ENCODE assay signal across 8 cellular contexts in genomic region chrX:80807606-80808159, GRCh38. TPM values are rescaled to one million over a fixed set of nuclear protein-coding genes. Genes with fewer than 3 reads are reported as not detected.
A peak's percentile ranks its signal among the peaks of the same experiment; 100 is the strongest.
DNase-seq lines count a peak whose midpoint lies in the region; ATAC-seq and TF ChIP-seq lines count a peak whose summit lies in the region.

No MANE protein-coding gene starts in this region.

- no peaks in the 10 kb centered on the region for H3K27me3 Mint-ChIP-seq in stimulated activated naive CD8-positive, alpha-beta T cell treated with anti-CD3 and anti-CD28 coated beads, Interleukin-15, Interleukin-2, amounts not matched to agents 100 ng/mL and 50 ng/mL, for 24 hours
- peaks cover 3% of the 10 kb centered on the region for H3K27me3 Mint-ChIP-seq in activated T-helper 1 cell treated with anti-CD3 and anti-CD28 coated beads, Interleukin-12 subunit alpha, Interleukin-12 subunit beta, Interleukin-2, Interleukin-4 antibody, amounts not matched to agents 30 ng/mL and 10 ng/mL and 1 ng/mL, durations not matched to agents 14 hours and 24 hours and 36 hours (ENCODE audit: insufficient read depth)

- H3K9me3 ChIP-seq in stomach, result no peaks in the 10 kb centered on the region

- H3K9me3 Mint-ChIP-seq in stimulated activated naive CD8-positive, alpha-beta T cell treated with anti-CD3 and anti-CD28 coated beads, Interleukin-15, Interleukin-2, amounts not matched to agents 100 ng/mL and 50 ng/mL, for 24 hours, result no peaks in the 10 kb centered on the region
- H3K9me3 Mint-ChIP-seq in activated T-helper 1 cell treated with anti-CD3 and anti-CD28 coated beads, Interleukin-12 subunit alpha, Interleukin-12 subunit beta, Interleukin-2, Interleukin-4 antibody, amounts not matched to agents 30 ng/mL and 10 ng/mL and 1 ng/mL, durations not matched to agents 14 hours and 24 hours and 36 hours, result no peaks in the 10 kb centered on the region

- intact Hi-C loops in activated T-helper 1 cell treated with anti-CD3 and anti-CD28 coated beads, Interleukin-12 subunit alpha, Interleukin-12 subunit beta, Interleukin-2, Interleukin-4 antibody, amounts not matched to agents 30 ng/mL and 10 ng/mL and 1 ng/mL, durations not matched to agents 14 hours and 24 hours and 36 hours (cut with micrococcal nuclease), result loop anchor here (1.0 to 10.0 kb wide), 3 partner anchors 123 to 394 kb away; partner anchors contain the start of gene HMGN5
- intact Hi-C loops in stomach (cut with DNase I; ENCODE audit: low total_unique reads), result no loop called here

- 2 to 45% (median 18%) methylated on average over 13 to 15 of the region's 15 CpGs for WGBS in stomach, 5 donors

- H3K27me3 ChIP-seq in stomach, result no peaks in the 10 kb centered on the region

- no peak for DNase-seq in stimulated activated naive CD8-positive, alpha-beta T cell treated with anti-CD3 and anti-CD28 coated beads, Interleukin-15, Interleukin-2, amounts not matched to agents 100 U/mL and 50 U/mL, for 24 hours
- no peak for DNase-seq in activated T-helper 1 cell treated with anti-CD3 and anti-CD28 coated beads, Interleukin-12 subunit alpha, Interleukin-12 subunit beta, Interleukin-2, Interleukin-4 antibody, amounts not matched to agents 30 ng/mL and 10 ng/mL and 1 ng/mL, durations not matched to agents 14 hours and 24 hours and 36 hours (ENCODE audit: low spot score)
- DNase-seq in iPS-NIHi11 (ENCODE audit: low spot score), result peak; percentile 61
- no peak for DNase-seq in stomach
- no peak for DNase-seq in amniotic stem cell (lab: John Stamatoyannopoulos, UW)
- DNase-seq in SKM-1 (lab: John Stamatoyannopoulos, UW; ENCODE audit: unreplicated experiment), result no peak
- DNase-seq in mucosa of gallbladder (ENCODE audit: low spot score), result no peak

- no peaks in the 10 kb centered on the region for H3K36me3 ChIP-seq in stomach

- TF ChIP-seq POLR2A in stomach (IDR thresholded peaks at IDR 0.05), result no peak

- H3K27ac ChIP-seq in stomach, result peak overlapping the region in 4 of 5 donors; percentile 84 to 91 (median 88)

- ATAC-seq in stimulated activated naive CD8-positive, alpha-beta T cell treated with anti-CD3 and anti-CD28 coated beads, Interleukin-15, Interleukin-2, amounts not matched to agents 100 U/mL and 50 U/mL, for 24 hours, result no peak

- H3K4me1 Mint-ChIP-seq in stimulated activated naive CD8-positive, alpha-beta T cell treated with anti-CD3 and anti-CD28 coated beads, Interleukin-15, Interleukin-2, amounts not matched to agents 100 ng/mL and 50 ng/mL, for 24 hours (ENCODE audit: low read depth), result peaks cover 38% of the 10 kb centered on the region
- peaks cover 19% of the 10 kb centered on the region for H3K4me1 Mint-ChIP-seq in activated T-helper 1 cell treated with anti-CD3 and anti-CD28 coated beads, Interleukin-12 subunit alpha, Interleukin-12 subunit beta, Interleukin-2, Interleukin-4 antibody, amounts not matched to agents 30 ng/mL and 10 ng/mL and 1 ng/mL, durations not matched to agents 14 hours and 24 hours and 36 hours (ENCODE audit: low read depth)

- no peak for TF ChIP-seq CTCF in stomach (IDR thresholded peaks at IDR 0.05)

- peak overlapping the region; percentile 89 for H3K4me3 Mint-ChIP-seq in stimulated activated naive CD8-positive, alpha-beta T cell treated with anti-CD3 and anti-CD28 coated beads, Interleukin-15, Interleukin-2, amounts not matched to agents 100 ng/mL and 50 ng/mL, for 24 hours
- H3K4me3 Mint-ChIP-seq in activated T-helper 1 cell treated with anti-CD3 and anti-CD28 coated beads, Interleukin-12 subunit alpha, Interleukin-12 subunit beta, Interleukin-2, Interleukin-4 antibody, amounts not matched to agents 30 ng/mL and 10 ng/mL and 1 ng/mL, durations not matched to agents 14 hours and 24 hours and 36 hours, result peak overlapping the region; percentile 89

- no peak for TF ChIP-seq EP300 in stomach (IDR thresholded peaks at IDR 0.05)

- H3K36me3 Mint-ChIP-seq in stimulated activated naive CD8-positive, alpha-beta T cell treated with anti-CD3 and anti-CD28 coated beads, Interleukin-15, Interleukin-2, amounts not matched to agents 100 ng/mL and 50 ng/mL, for 24 hours (ENCODE audit: low read depth), result peaks cover 4% of the 10 kb centered on the region
- no peaks in the 10 kb centered on the region for H3K36me3 Mint-ChIP-seq in activated T-helper 1 cell treated with anti-CD3 and anti-CD28 coated beads, Interleukin-12 subunit alpha, Interleukin-12 subunit beta, Interleukin-2, Interleukin-4 antibody, amounts not matched to agents 30 ng/mL and 10 ng/mL and 1 ng/mL, durations not matched to agents 14 hours and 24 hours and 36 hours (ENCODE audit: low read depth)

- H3K27ac Mint-ChIP-seq in stimulated activated naive CD8-positive, alpha-beta T cell treated with anti-CD3 and anti-CD28 coated beads, Interleukin-15, Interleukin-2, amounts not matched to agents 100 ng/mL and 50 ng/mL, for 24 hours, result peak overlapping the region; percentile 91
- peak overlapping the region; percentile 89 for H3K27ac Mint-ChIP-seq in activated T-helper 1 cell treated with anti-CD3 and anti-CD28 coated beads, Interleukin-12 subunit alpha, Interleukin-12 subunit beta, Interleukin-2, Interleukin-4 antibody, amounts not matched to agents 30 ng/mL and 10 ng/mL and 1 ng/mL, durations not matched to agents 14 hours and 24 hours and 36 hours

- peak overlapping the region; percentile 64 to 75 (median 72) for H3K4me3 ChIP-seq in stomach

- peaks cover 0 to 11% (median 0%) of the 10 kb centered on the region in 4 donors for H3K4me1 ChIP-seq in stomach

RNA-seq across cellular contexts. Expression of gene BRWD3, which starts 2.0 kb away (rescaled TPM):
- total RNA-seq in activated T-helper 1 cell treated with anti-CD3 and anti-CD28 coated beads, Interleukin-12 subunit alpha, Interleukin-12 subunit beta, Interleukin-2, Interleukin-4 antibody, amounts not matched to agents 30 ng/mL and 10 ng/mL and 1 ng/mL, durations not matched to agents 14 hours and 24 hours and 36 hours, result 20.6 and 21.2 TPM in 2 replicates
- total RNA-seq in stomach (100 to 1,000 TPM in 1 of 5 donors, 10 to 100 TPM in 4; 23.7 to 123 (median 36.8) TPM), mucosa of gallbladder (20.0 TPM)
- polyA plus RNA-seq in stomach, result 1 to 10 TPM; 2.1 to 2.6 (median 2.4) TPM
